ENCODE assay signal across 2 cellular contexts in genomic region chr19:38911388-38912004, GRCh38.
A peak's percentile ranks its signal among the peaks of the same experiment; 100 is the strongest.
TF ChIP-seq lines count a peak whose summit lies in the region.

No MANE protein-coding gene starts in this region.

TF ChIP-seq in A549, 52 proteins besides CTCF, POLR2A, EP300 and RAD21 (continued from another document):
- TF ChIP-seq MAX (IDR thresholded peaks at IDR 0.05) (no peak), HEYL (CRISPR knock-in tag; IDR thresholded peaks at IDR 0.05) (no peak), NR3C1 (IDR thresholded peaks at IDR 0.05) (no peak), HOXB13 (CRISPR knock-in tag; IDR thresholded peaks at IDR 0.05; ENCODE audit: low read depth) (no peak), ZC3H11A (IDR thresholded peaks at IDR 0.05) (no peak), NFE2L2 (conservative IDR thresholded peaks at IDR 0.05; ENCODE audit: low read length) (no peak), BCL3 (IDR thresholded peaks at IDR 0.05) (no peak), HMGXB4 (CRISPR knock-in tag; IDR thresholded peaks at IDR 0.05; ENCODE audit: borderline replicate concordance) (no peak), EHMT2 (IDR thresholded peaks at IDR 0.05; ENCODE audit: low read depth) (no peak)

TF ChIP-seq in HEK293, 187 proteins besides CTCF, POLR2A, EP300 and RAD21 (continued from another document):
- TF ChIP-seq ZBTB6 (tag by site-specific recombination; IDR thresholded peaks at IDR 0.05) = no peak
- TF ChIP-seq ZNF692 (tag by site-specific recombination; IDR thresholded peaks at IDR 0.05) = no peak
- no peak for TF ChIP-seq ZNF121 (tag by site-specific recombination; IDR thresholded peaks at IDR 0.05)
- no peak for TF ChIP-seq ZNF777 (tag by site-specific recombination; IDR thresholded peaks at IDR 0.05; ENCODE audit: borderline replicate concordance)
- no peak for TF ChIP-seq ZNF274 (IDR thresholded peaks at IDR 0.05; ENCODE audit: low read length)
- no peak for TF ChIP-seq ZNF274 (tag by site-specific recombination; IDR thresholded peaks at IDR 0.05; ENCODE audit: borderline replicate concordance)
- TF ChIP-seq ZBTB7A (tag by site-specific recombination; IDR thresholded peaks at IDR 0.05; ENCODE audit: low read depth) = no peak
- no peak for TF ChIP-seq ZNF394 (tag by site-specific recombination; IDR thresholded peaks at IDR 0.05; ENCODE audit: borderline replicate concordance)
- no peak for TF ChIP-seq ZBTB8A (tag by site-specific recombination; IDR thresholded peaks at IDR 0.05)
- TF ChIP-seq ZNF624 (tag by site-specific recombination; IDR thresholded peaks at IDR 0.05) = no peak
- no peak for TF ChIP-seq ZNF133 (tag by site-specific recombination; IDR thresholded peaks at IDR 0.05)
- TF ChIP-seq HIC1 (tag by site-specific recombination; IDR thresholded peaks at IDR 0.05) = 0 out of 2 replicates have a peak, but pooled peaks have one; percentile 16
- no peak for TF ChIP-seq ZNF416 (tag by site-specific recombination; IDR thresholded peaks at IDR 0.05)
- TF ChIP-seq ZNF837 (tag by site-specific recombination; IDR thresholded peaks at IDR 0.05) = no peak
- no peak for TF ChIP-seq ZNF48 (tag by site-specific recombination; IDR thresholded peaks at IDR 0.05)
- no peak for TF ChIP-seq KLF17 (tag by site-specific recombination; IDR thresholded peaks at IDR 0.05)
- no peak for TF ChIP-seq ZSCAN5A (tag by site-specific recombination; IDR thresholded peaks at IDR 0.05)
- no peak for TF ChIP-seq WT1 (tag by site-specific recombination; IDR thresholded peaks at IDR 0.05)
- no peak for TF ChIP-seq PRDM6 (tag by site-specific recombination; IDR thresholded peaks at IDR 0.05)
- no peak for TF ChIP-seq BCL11A (tag by site-specific recombination; IDR thresholded peaks at IDR 0.05; ENCODE audit: low read depth)
- TF ChIP-seq GLIS1 (tag by site-specific recombination; IDR thresholded peaks at IDR 0.05) = no peak
- TF ChIP-seq ZNF658 (tag by site-specific recombination; IDR thresholded peaks at IDR 0.05) = no peak
- peak; percentile 86 for TF ChIP-seq REST (tag by site-specific recombination; IDR thresholded peaks at IDR 0.05)
- TF ChIP-seq ELK4 (IDR thresholded peaks at IDR 0.05; ENCODE audit: borderline replicate concordance, low read depth, low read length) = no peak
- TF ChIP-seq RBAK (tag by site-specific recombination; IDR thresholded peaks at IDR 0.05) = no peak
TF ChIP-seq in HEK293: peak in this region for 4.
